24 cellular contexts compared by ENCODE assay signal in the genomic region with DNA sequence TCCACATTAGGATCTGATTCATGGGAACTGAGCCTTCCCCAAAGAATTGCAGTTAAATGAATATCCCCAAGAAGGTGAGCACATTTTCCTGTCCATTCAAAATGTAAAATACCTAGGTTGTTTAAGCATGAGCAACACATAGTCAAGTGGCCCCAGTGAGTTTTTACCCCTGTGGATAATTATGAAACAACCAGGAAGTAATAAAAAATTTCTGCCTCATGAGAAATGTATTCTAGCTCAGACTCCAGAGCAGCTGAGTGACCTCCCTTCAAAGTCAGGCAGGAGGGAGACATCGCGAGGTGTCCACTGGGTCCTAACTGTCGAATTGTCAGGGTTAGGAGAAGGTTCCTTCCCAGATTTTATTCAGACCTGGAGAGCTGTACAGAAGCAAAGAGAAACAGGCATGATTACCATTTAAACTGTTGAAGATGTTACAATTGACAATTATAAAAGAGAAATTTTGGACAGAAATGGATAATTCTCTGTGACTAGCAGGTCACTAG.
"Had no signal": no experiment of that assay in that cellular context is flagged by ENCODE, and none has a peak within 500 bp of the region (broad histone marks: within the 10 kb centered on the region; RNA-seq: fewer than 3 reads in every experiment).

No MANE protein-coding gene starts in this region.

- DNase-seq: activated CD4-positive, alpha-beta T cell treated with anti-CD3 and anti-CD28 coated beads, Interleukin-2, amount 10 ng/mL, durations not matched to agents 7 days and 5 days; activated CD8-positive, alpha-beta memory T cell treated with anti-CD3 and anti-CD28 coated beads, Interleukin-2, amount 10 ng/mL, durations not matched to agents 7 days and 5 days; activated CD8-positive, alpha-beta T cell treated with anti-CD3 and anti-CD28 coated beads for 36 hours; activated gamma-delta T cell; activated naive CD4-positive, alpha-beta T cell treated with anti-CD3 and anti-CD28 coated beads, Interleukin-2, amount 50 U/mL, for 16 hours; activated naive CD8-positive, alpha-beta T cell treated with anti-CD3 and anti-CD28 coated beads, Interleukin-2, amount 50 U/mL, for 24 hours; activated T-cell treated with anti-CD3 and anti-CD28 coated beads for 4 hours; body of pancreas; effector CD4-positive, alpha-beta T cell; erythroblast; foreskin fibroblast; heart right ventricle; immature natural killer cell; left ventricle myocardium inferior; mammary epithelial cell; natural killer cell; ovary; stimulated activated CD4-positive, alpha-beta T cell treated with anti-CD3 and anti-CD28 coated beads, Interleukin-4, amount 100 ng/mL, for 4 hours; substantia nigra; T-helper 17 cell; thyroid gland; upper lobe of right lung had no signal

- H3K9me3 ChIP-seq: body of pancreas, heart right ventricle, left ventricle myocardium inferior, ovary, prostate gland, thyroid gland, upper lobe of right lung had no signal

- H3K27ac ChIP-seq: body of pancreas, heart right ventricle, left ventricle myocardium inferior, ovary, prostate gland, thyroid gland, upper lobe of right lung had no signal

- H3K27me3 ChIP-seq: body of pancreas, ovary, thyroid gland, upper lobe of right lung had no signal

- H3K4me1 ChIP-seq: body of pancreas, heart right ventricle, left ventricle myocardium inferior, prostate gland, thyroid gland, upper lobe of right lung had no signal

- H3K4me3 ChIP-seq: body of pancreas, heart right ventricle, left ventricle myocardium inferior, ovary, prostate gland, thyroid gland, upper lobe of right lung had no signal

- ATAC-seq: activated CD4-positive, CD25-positive, alpha-beta regulatory T cell treated with anti-CD3 and anti-CD28 coated beads, Interleukin-2, amount 50 U/mL, for 24 hours; activated CD8-positive, alpha-beta memory T cell treated with anti-CD3 and anti-CD28 coated beads, Interleukin-2, amount 10 ng/mL, durations not matched to agents 7 days and 5 days; activated CD8-positive, alpha-beta T cell treated with anti-CD3 and anti-CD28 coated beads for 36 hours; activated naive CD8-positive, alpha-beta T cell treated with anti-CD3 and anti-CD28 coated beads, Interleukin-2, amount 50 U/mL, for 24 hours; body of pancreas; heart right ventricle; natural killer cell; T-helper 17 cell; upper lobe of right lung had no signal

- H3K36me3 ChIP-seq: heart right ventricle, left ventricle myocardium inferior, ovary, prostate gland, thyroid gland, upper lobe of right lung had no signal
